ENCODE assay signal across 1 cellular context in genomic region chr16:30926937-30927788, GRCh38.
TF ChIP-seq lines count a peak whose summit lies in the region.

No MANE protein-coding gene starts in this region.

TF ChIP-seq in GM23338, 12 proteins besides CTCF, POLR2A, EP300 and RAD21 (continued from another document):
- TF ChIP-seq, protein P1, sequence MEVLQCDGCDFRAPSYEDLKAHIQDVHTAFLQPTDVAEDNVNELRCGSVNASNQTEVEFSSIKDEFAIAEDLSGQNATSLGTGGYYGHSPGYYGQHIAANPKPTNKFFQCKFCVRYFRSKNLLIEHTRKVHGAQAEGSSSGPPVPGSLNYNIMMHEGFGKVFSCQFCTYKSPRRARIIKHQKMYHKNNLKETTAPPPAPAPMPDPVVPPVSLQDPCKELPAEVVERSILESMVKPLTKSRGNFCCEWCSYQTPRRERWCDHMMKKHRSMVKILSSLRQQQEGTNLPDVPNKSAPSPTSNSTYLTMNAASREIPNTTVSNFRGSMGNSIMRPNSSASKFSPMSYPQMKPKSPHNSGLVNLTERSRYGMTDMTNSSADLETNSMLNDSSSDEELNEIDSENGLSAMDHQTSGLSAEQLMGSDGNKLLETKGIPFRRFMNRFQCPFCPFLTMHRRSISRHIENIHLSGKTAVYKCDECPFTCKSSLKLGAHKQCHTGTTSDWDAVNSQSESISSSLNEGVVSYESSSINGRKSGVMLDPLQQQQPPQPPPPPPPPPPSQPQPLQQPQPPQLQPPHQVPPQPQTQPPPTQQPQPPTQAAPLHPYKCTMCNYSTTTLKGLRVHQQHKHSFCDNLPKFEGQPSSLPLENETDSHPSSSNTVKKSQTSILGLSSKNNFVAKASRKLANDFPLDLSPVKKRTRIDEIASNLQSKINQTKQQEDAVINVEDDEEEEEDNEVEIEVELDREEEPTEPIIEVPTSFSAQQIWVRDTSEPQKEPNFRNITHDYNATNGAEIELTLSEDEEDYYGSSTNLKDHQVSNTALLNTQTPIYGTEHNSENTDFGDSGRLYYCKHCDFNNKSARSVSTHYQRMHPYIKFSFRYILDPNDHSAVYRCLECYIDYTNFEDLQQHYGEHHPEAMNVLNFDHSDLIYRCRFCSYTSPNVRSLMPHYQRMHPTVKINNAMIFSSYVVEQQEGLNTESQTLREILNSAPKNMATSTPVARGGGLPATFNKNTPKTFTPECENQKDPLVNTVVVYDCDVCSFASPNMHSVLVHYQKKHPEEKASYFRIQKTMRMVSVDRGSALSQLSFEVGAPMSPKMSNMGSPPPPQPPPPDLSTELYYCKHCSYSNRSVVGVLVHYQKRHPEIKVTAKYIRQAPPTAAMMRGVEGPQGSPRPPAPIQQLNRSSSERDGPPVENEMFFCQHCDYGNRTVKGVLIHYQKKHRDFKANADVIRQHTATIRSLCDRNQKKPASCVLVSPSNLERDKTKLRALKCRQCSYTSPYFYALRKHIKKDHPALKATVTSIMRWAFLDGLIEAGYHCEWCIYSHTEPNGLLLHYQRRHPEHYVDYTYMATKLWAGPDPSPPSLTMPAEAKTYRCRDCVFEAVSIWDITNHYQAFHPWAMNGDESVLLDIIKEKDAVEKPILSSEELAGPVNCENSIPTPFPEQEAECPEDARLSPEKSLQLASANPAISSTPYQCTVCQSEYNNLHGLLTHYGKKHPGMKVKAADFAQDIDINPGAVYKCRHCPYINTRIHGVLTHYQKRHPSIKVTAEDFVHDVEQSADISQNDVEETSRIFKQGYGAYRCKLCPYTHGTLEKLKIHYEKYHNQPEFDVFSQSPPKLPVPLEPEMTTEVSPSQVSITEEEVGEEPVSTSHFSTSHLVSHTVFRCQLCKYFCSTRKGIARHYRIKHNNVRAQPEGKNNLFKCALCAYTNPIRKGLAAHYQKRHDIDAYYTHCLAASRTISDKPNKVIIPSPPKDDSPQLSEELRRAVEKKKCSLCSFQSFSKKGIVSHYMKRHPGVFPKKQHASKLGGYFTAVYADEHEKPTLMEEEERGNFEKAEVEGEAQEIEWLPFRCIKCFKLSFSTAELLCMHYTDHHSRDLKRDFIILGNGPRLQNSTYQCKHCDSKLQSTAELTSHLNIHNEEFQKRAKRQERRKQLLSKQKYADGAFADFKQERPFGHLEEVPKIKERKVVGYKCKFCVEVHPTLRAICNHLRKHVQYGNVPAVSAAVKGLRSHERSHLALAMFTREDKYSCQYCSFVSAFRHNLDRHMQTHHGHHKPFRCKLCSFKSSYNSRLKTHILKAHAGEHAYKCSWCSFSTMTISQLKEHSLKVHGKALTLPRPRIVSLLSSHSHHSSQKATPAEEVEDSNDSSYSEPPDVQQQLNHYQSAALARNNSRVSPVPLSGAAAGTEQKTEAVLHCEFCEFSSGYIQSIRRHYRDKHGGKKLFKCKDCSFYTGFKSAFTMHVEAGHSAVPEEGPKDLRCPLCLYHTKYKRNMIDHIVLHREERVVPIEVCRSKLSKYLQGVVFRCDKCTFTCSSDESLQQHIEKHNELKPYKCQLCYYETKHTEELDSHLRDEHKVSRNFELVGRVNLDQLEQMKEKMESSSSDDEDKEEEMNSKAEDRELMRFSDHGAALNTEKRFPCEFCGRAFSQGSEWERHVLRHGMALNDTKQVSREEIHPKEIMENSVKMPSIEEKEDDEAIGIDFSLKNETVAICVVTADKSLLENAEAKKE (CRISPR knock-in tag; IDR thresholded peaks at IDR 0.05) = no peak
- no peak for TF ChIP-seq JUNB (IDR thresholded peaks at IDR 0.05; ENCODE audit: unreplicated experiment)
- no peak for TF ChIP-seq REST (IDR thresholded peaks at IDR 0.05; ENCODE audit: unreplicated experiment)
- no peak for TF ChIP-seq NANOG (IDR thresholded peaks at IDR 0.05; ENCODE audit: borderline replicate concordance)
- TF ChIP-seq STAT1 (IDR thresholded peaks at IDR 0.05; ENCODE audit: unreplicated experiment) = no peak
- TF ChIP-seq EZH2phosphoT487 (IDR thresholded peaks at IDR 0.05; ENCODE audit: unreplicated experiment) = no peak
- TF ChIP-seq ZNF331 (CRISPR knock-in tag; IDR thresholded peaks at IDR 0.05; ENCODE audit: low read depth) = no peak
- TF ChIP-seq, protein P2, sequence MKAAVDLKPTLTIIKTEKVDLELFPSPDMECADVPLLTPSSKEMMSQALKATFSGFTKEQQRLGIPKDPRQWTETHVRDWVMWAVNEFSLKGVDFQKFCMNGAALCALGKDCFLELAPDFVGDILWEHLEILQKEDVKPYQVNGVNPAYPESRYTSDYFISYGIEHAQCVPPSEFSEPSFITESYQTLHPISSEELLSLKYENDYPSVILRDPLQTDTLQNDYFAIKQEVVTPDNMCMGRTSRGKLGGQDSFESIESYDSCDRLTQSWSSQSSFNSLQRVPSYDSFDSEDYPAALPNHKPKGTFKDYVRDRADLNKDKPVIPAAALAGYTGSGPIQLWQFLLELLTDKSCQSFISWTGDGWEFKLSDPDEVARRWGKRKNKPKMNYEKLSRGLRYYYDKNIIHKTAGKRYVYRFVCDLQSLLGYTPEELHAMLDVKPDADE (IDR thresholded peaks at IDR 0.05) = no peak
